Comparison of ENCODE assay signal across 8 cellular contexts in genomic region chr6:120826253-120826652, GRCh38.
A peak's percentile ranks its signal among the peaks of the same experiment; 100 is the strongest.
DNase-seq lines count a peak whose midpoint lies in the region; ATAC-seq, FAIRE-seq and TF ChIP-seq lines count a peak whose summit lies in the region.

No MANE protein-coding gene starts in this region.

- H2BK120ac ChIP-seq in H9 (ENCODE audit: low read depth, low read length, poor library complexity, severe bottlenecking) = no peak overlapping the region

- no peak overlapping the region for H3K9ac ChIP-seq in H9 (ENCODE audit: extremely low read depth, insufficient read length, low read length)

- TF ChIP-seq CTCF in D721Med (IDR thresholded peaks at IDR 0.05; ENCODE audit: insufficient read depth, missing control alignments) (peak; percentile 72), H9 (conservative IDR thresholded peaks at IDR 0.05) (peak; percentile 91), RWPE1 (conservative IDR thresholded peaks at IDR 0.05; ENCODE audit: low read depth) (peak; percentile 49; the same call in 1 of the 2 replicates), psoas muscle (IDR thresholded peaks at IDR 0.05) (no peak)

- no peaks in the 10 kb centered on the region for H3K36me3 Mint-ChIP-seq in H9 (ENCODE audit: insufficient read depth in 1 of 3, low read depth in 3 of 3)

- H3K4me1 Mint-ChIP-seq in H9 = no peaks in the 10 kb centered on the region

- POLR2A ChIA-PET in RWPE1 (lab: Yijun Ruan, JAX; ENCODE audit: low non-redundant PET) = no interaction called here

- ATAC-seq in GM18858 (IDR thresholded peaks at IDR 0.05; ENCODE audit: unreplicated experiment) (no peak), psoas muscle (no peak)
- no peak for ATAC-seq in activated CD4-positive, CD25-positive, alpha-beta regulatory T cell treated with anti-CD3 and anti-CD28 coated beads, Interleukin-2, amount 50 U/mL, for 24 hours

- H3K27me3 ChIP-seq in H9 (ENCODE audit: insufficient read depth, low read length) = no peaks in the 10 kb centered on the region
- H3K27me3 ChIP-seq in iPS DF 6.9 (ENCODE audit: control insufficient read depth, insufficient read depth, low read length) = no peaks in the 10 kb centered on the region
- H3K27me3 ChIP-seq in psoas muscle (ENCODE audit: insufficient read depth in 3 of 3, low read length in 2 of 3) = no peaks in the 10 kb centered on the region

- no peak overlapping the region for H2AFZ ChIP-seq in H9 (ENCODE audit: low read length)

- H3K14ac ChIP-seq in H9 (ENCODE audit: insufficient read depth, low read length) = no peak overlapping the region

- no peak for DNase-seq in D721Med (ENCODE audit: insufficient read length, low spot score)
- peak; percentile 43 for DNase-seq in H9
- DNase-seq in RWPE1 (ENCODE audit: low spot score) = peak; percentile 13
- peak; percentile 22 for DNase-seq in iPS DF 6.9 (ENCODE audit: low read depth, low spot score)
- DNase-seq in GM03348 (ENCODE audit: low spot score) = no peak
- no peak for DNase-seq in psoas muscle

- H3K27ac Mint-ChIP-seq in H9 = no peak overlapping the region

- no peaks in the 10 kb centered on the region for H4K20me1 ChIP-seq in H9 (ENCODE audit: control insufficient read depth, insufficient read depth, insufficient read length)

- WGBS in H9 (ENCODE audit: extremely low coverage, insufficient read length, low lambda C conversion rate) = no CpG with 5 or more reads among the region's 2 CpGs
- no CpG with 5 or more reads among the region's 2 CpGs for WGBS in iPS DF 6.9 (ENCODE audit: insufficient coverage, insufficient read length)
- 47 to 56% (median 52%) methylated on average over 2 of the region's 2 CpGs for WGBS in psoas muscle, 3 donors

- H2AK5ac ChIP-seq in H9 (ENCODE audit: insufficient read length, low read length) = no peak overlapping the region

- H3K27ac ChIP-seq in H9 (ENCODE audit: insufficient read length, low read depth, low read length) = no peak overlapping the region
- H3K27ac ChIP-seq in RWPE1 = no peak overlapping the region
- no peak overlapping the region for H3K27ac ChIP-seq in iPS DF 6.9 (ENCODE audit: low read length)
- no peak overlapping the region for H3K27ac ChIP-seq in psoas muscle

- H4K5ac ChIP-seq in H9 (ENCODE audit: insufficient read length, low read depth, low read length) = no peak overlapping the region

- H3K9me3 Mint-ChIP-seq in H9 = peaks cover 0 to 8% of the 10 kb centered on the region in 2 experiments; a peak in 4 of 5 replicates

- H3K4ac ChIP-seq in H9 (ENCODE audit: low read depth, low read length) = no peak overlapping the region

- H3K4me2 ChIP-seq in H9 (ENCODE audit: insufficient read depth, insufficient read length, low read length) = no peak overlapping the region

- no peak overlapping the region for H2BK20ac ChIP-seq in H9 (ENCODE audit: low read depth, low read length, poor library complexity, severe bottlenecking)

- CTCF ChIA-PET in RWPE1 (lab: Yijun Ruan, JAX) = interaction anchor here (0.9 kb wide), 1 partner anchor 243 kb away, joined by 3 read pairs; no protein-coding TSS in a partner anchor

- H2BK12ac ChIP-seq in H9 (ENCODE audit: insufficient read length, low read depth, low read length) = no peak overlapping the region

- no peak overlapping the region for H3K4me3 ChIP-seq in iPS DF 6.9 (ENCODE audit: low read length)
- H3K4me3 ChIP-seq in psoas muscle = no peak overlapping the region

- FAIRE-seq in D721Med (lab: Jason Lieb, UNC) = peak; percentile 67

- H3K4me1 ChIP-seq in H9 (ENCODE audit: insufficient read depth, low read length) (no peaks in the 10 kb centered on the region), iPS DF 6.9 (ENCODE audit: control insufficient read depth, insufficient read depth, low read length) (no peaks in the 10 kb centered on the region), psoas muscle (no peaks in the 10 kb centered on the region)

- no peaks in the 10 kb centered on the region for H3K79me1 ChIP-seq in H9 (ENCODE audit: insufficient read depth, low read depth, low read length, poor library complexity, severe bottlenecking)

- H4K8ac ChIP-seq in H9 (replicated peaks; ENCODE audit: insufficient read length, low read depth, low read length) = no peak overlapping the region

- no peak overlapping the region for H3T11ph ChIP-seq in H9 (ENCODE audit: low read length)

- intact Hi-C loops in psoas muscle (cut with DNase I) = no loop called here

- H3K36me3 ChIP-seq in iPS DF 6.9 (ENCODE audit: control insufficient read depth, insufficient read depth, low read length) = no peaks in the 10 kb centered on the region
- H3K36me3 ChIP-seq in psoas muscle (ENCODE audit: insufficient read depth in 1 of 2, low read depth in 1 of 2) = no peaks in the 10 kb centered on the region

- no peak overlapping the region for H2BK5ac ChIP-seq in H9 (ENCODE audit: insufficient read length, low read length)

- no peaks in the 10 kb centered on the region for H3K79me2 ChIP-seq in H9 (ENCODE audit: insufficient read depth, low read length)

- H3K18ac ChIP-seq in H9 (ENCODE audit: insufficient read length, low read depth, low read length) = no peak overlapping the region

- no peaks in the 10 kb centered on the region for H3K9me3 ChIP-seq in H9 (ENCODE audit: control insufficient read depth, low read depth, low read length)
- H3K9me3 ChIP-seq in iPS DF 6.9 (ENCODE audit: control insufficient read depth, insufficient read depth, low read length) = no peaks in the 10 kb centered on the region
- no peaks in the 10 kb centered on the region for H3K9me3 ChIP-seq in psoas muscle

- H3K4me3 Mint-ChIP-seq in H9 = no peak overlapping the region

- no peaks in the 10 kb centered on the region for H3K27me3 Mint-ChIP-seq in H9 (ENCODE audit: low read depth)

- no peak overlapping the region for H3K56ac ChIP-seq in H9 (ENCODE audit: insufficient read length, low read depth, low read length)

- no peak overlapping the region for H4K91ac ChIP-seq in H9 (ENCODE audit: insufficient read length, low read depth, low read length)

- no peaks in the 10 kb centered on the region for H3K23me2 ChIP-seq in H9 (ENCODE audit: insufficient read length, low read depth, low read length, poor library complexity, severe bottlenecking)

- H3K23ac ChIP-seq in H9 (ENCODE audit: insufficient read length, low read depth, low read length) = no peak overlapping the region

- no peak overlapping the region for H2BK15ac ChIP-seq in H9 (ENCODE audit: low read depth, low read length)

Comparison
In these comparisons a context has a peak if more than half of its experiments do, and no peak if none do; other contexts are left out.
1. DNase-seq: peak in H9 (single experiment), RWPE1 (single experiment) and iPS DF 6.9 (single experiment); none in D721Med (single experiment), GM03348 (single experiment) and psoas muscle (0 of 2).